Comparison of ENCODE assay signal across 1 cellular context in the genomic region with DNA sequence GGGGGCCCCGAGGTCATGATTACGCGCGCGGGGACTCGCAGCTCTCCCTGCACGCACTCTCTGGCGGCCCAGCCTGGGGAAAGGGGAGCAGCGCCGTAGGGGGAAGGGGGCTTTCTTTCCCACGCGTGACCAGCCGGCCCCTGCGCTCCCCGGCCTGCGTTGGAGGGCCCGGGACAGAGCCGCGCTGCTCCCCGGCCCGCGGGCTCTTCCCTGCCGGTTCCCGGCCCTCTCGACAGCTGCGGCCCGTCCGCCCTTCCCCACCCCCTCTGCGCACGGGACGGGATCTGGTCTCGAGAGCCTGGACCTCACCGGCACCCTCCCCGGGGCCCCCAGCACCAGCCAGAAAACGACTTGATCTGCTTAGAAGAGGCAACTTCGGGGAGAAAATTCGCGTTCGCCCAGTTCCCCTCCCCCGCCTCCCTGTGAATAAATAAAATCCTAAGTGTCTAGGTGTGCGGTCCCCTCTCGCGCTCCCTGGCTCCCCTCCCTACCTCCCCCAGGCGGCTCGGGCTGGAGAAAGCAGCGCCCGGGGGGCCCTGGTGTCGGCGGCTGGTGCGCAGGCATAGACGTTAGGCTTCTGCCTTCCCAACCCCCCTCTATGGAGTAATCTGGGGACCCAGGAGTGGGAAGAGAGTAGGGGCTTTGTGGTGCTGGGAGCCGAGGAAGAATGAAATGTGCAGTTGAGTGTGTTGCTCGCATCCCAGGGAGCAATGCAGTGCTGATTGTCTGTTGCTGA.
TF ChIP-seq lines count a peak whose summit lies in the region.

No MANE protein-coding gene starts in this region.

TF ChIP-seq in HepG2, 621 proteins besides CTCF, POLR2A, EP300 and RAD21 (continued from another document):
- TF ChIP-seq, protein P1, sequence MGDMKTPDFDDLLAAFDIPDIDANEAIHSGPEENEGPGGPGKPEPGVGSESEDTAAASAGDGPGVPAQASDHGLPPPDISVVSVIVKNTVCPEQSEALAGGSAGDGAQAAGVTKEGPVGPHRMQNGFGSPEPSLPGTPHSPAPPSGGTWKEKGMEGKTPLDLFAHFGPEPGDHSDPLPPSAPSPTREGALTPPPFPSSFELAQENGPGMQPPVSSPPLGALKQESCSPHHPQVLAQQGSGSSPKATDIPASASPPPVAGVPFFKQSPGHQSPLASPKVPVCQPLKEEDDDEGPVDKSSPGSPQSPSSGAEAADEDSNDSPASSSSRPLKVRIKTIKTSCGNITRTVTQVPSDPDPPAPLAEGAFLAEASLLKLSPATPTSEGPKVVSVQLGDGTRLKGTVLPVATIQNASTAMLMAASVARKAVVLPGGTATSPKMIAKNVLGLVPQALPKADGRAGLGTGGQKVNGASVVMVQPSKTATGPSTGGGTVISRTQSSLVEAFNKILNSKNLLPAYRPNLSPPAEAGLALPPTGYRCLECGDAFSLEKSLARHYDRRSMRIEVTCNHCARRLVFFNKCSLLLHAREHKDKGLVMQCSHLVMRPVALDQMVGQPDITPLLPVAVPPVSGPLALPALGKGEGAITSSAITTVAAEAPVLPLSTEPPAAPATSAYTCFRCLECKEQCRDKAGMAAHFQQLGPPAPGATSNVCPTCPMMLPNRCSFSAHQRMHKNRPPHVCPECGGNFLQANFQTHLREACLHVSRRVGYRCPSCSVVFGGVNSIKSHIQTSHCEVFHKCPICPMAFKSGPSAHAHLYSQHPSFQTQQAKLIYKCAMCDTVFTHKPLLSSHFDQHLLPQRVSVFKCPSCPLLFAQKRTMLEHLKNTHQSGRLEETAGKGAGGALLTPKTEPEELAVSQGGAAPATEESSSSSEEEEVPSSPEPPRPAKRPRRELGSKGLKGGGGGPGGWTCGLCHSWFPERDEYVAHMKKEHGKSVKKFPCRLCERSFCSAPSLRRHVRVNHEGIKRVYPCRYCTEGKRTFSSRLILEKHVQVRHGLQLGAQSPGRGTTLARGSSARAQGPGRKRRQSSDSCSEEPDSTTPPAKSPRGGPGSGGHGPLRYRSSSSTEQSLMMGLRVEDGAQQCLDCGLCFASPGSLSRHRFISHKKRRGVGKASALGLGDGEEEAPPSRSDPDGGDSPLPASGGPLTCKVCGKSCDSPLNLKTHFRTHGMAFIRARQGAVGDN (CRISPR knock-in tag; IDR thresholded peaks at IDR 0.05): peak; percentile 82
- no peak for TF ChIP-seq ZNF207 (IDR thresholded peaks at IDR 0.05; ENCODE audit: borderline replicate concordance)
- peak; percentile 76 for TF ChIP-seq HNRNPK (IDR thresholded peaks at IDR 0.05; ENCODE audit: low read depth, low read length, poor library complexity, severe bottlenecking)
- peak; percentile 31; the same call in 1 of the 2 replicates for TF ChIP-seq MAF1 (CRISPR knock-in tag; IDR thresholded peaks at IDR 0.05; ENCODE audit: borderline replicate concordance)
- TF ChIP-seq ZNF543 (CRISPR knock-in tag; IDR thresholded peaks at IDR 0.05): no peak; the same call in 1 of the 2 replicates
- no peak for TF ChIP-seq ZNF441 (CRISPR knock-in tag; IDR thresholded peaks at IDR 0.05; ENCODE audit: borderline replicate concordance)
- no peak for TF ChIP-seq ZFP1 (CRISPR knock-in tag; IDR thresholded peaks at IDR 0.05)
- TF ChIP-seq, protein P2, sequence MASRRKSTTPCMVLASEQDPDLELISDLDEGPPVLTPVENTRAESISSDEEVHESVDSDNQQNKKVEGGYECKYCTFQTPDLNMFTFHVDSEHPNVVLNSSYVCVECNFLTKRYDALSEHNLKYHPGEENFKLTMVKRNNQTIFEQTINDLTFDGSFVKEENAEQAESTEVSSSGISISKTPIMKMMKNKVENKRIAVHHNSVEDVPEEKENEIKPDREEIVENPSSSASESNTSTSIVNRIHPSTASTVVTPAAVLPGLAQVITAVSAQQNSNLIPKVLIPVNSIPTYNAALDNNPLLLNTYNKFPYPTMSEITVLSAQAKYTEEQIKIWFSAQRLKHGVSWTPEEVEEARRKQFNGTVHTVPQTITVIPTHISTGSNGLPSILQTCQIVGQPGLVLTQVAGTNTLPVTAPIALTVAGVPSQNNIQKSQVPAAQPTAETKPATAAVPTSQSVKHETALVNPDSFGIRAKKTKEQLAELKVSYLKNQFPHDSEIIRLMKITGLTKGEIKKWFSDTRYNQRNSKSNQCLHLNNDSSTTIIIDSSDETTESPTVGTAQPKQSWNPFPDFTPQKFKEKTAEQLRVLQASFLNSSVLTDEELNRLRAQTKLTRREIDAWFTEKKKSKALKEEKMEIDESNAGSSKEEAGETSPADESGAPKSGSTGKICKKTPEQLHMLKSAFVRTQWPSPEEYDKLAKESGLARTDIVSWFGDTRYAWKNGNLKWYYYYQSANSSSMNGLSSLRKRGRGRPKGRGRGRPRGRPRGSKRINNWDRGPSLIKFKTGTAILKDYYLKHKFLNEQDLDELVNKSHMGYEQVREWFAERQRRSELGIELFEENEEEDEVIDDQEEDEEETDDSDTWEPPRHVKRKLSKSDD (CRISPR knock-in tag; IDR thresholded peaks at IDR 0.05; ENCODE audit: low read depth): 0 out of 2 replicates have a peak, but pooled peaks have one; percentile 43
- no peak; the same call in 1 of the 2 replicates for TF ChIP-seq ZNF709 (CRISPR knock-in tag; IDR thresholded peaks at IDR 0.05)
- TF ChIP-seq JUN (CRISPR knock-in tag; IDR thresholded peaks at IDR 0.05): 0 out of 2 replicates have a peak, but pooled peaks have one; percentile 3
- TF ChIP-seq BCL6 (CRISPR knock-in tag; IDR thresholded peaks at IDR 0.05): peak; percentile 27; the same call in 1 of the 2 replicates
- peak; percentile 86 for TF ChIP-seq SAFB2 (CRISPR knock-in tag; IDR thresholded peaks at IDR 0.05; ENCODE audit: borderline replicate concordance, low read depth)
- TF ChIP-seq NCOA1 (CRISPR knock-in tag; IDR thresholded peaks at IDR 0.05): 0 out of 2 replicates have a peak, but pooled peaks have one; percentile 39
- TF ChIP-seq, protein P3, sequence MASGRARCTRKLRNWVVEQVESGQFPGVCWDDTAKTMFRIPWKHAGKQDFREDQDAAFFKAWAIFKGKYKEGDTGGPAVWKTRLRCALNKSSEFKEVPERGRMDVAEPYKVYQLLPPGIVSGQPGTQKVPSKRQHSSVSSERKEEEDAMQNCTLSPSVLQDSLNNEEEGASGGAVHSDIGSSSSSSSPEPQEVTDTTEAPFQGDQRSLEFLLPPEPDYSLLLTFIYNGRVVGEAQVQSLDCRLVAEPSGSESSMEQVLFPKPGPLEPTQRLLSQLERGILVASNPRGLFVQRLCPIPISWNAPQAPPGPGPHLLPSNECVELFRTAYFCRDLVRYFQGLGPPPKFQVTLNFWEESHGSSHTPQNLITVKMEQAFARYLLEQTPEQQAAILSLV (CRISPR knock-in tag; IDR thresholded peaks at IDR 0.05; ENCODE audit: borderline replicate concordance): no peak
- no peak for TF ChIP-seq NCOA2 (CRISPR knock-in tag; IDR thresholded peaks at IDR 0.05)
- TF ChIP-seq, protein P4, sequence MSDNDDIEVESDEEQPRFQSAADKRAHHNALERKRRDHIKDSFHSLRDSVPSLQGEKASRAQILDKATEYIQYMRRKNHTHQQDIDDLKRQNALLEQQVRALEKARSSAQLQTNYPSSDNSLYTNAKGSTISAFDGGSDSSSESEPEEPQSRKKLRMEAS (IDR thresholded peaks at IDR 0.05): no peak; the same call in 1 of the 2 replicates
- TF ChIP-seq, protein P5, sequence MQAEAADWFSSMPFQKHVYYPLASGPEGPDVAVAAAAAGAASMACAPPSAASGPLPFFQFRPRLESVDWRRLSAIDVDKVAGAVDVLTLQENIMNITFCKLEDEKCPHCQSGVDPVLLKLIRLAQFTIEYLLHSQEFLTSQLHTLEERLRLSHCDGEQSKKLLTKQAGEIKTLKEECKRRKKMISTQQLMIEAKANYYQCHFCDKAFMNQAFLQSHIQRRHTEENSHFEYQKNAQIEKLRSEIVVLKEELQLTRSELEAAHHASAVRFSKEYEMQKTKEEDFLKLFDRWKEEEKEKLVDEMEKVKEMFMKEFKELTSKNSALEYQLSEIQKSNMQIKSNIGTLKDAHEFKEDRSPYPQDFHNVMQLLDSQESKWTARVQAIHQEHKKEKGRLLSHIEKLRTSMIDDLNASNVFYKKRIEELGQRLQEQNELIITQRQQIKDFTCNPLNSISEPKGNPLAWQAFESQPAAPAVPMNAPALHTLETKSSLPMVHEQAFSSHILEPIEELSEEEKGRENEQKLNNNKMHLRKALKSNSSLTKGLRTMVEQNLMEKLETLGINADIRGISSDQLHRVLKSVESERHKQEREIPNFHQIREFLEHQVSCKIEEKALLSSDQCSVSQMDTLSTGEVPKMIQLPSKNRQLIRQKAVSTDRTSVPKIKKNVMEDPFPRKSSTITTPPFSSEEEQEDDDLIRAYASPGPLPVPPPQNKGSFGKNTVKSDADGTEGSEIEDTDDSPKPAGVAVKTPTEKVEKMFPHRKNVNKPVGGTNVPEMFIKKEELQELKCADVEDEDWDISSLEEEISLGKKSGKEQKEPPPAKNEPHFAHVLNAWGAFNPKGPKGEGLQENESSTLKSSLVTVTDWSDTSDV (CRISPR knock-in tag; IDR thresholded peaks at IDR 0.05): no peak; the same call in 1 of the 2 replicates
- TF ChIP-seq, protein P6, sequence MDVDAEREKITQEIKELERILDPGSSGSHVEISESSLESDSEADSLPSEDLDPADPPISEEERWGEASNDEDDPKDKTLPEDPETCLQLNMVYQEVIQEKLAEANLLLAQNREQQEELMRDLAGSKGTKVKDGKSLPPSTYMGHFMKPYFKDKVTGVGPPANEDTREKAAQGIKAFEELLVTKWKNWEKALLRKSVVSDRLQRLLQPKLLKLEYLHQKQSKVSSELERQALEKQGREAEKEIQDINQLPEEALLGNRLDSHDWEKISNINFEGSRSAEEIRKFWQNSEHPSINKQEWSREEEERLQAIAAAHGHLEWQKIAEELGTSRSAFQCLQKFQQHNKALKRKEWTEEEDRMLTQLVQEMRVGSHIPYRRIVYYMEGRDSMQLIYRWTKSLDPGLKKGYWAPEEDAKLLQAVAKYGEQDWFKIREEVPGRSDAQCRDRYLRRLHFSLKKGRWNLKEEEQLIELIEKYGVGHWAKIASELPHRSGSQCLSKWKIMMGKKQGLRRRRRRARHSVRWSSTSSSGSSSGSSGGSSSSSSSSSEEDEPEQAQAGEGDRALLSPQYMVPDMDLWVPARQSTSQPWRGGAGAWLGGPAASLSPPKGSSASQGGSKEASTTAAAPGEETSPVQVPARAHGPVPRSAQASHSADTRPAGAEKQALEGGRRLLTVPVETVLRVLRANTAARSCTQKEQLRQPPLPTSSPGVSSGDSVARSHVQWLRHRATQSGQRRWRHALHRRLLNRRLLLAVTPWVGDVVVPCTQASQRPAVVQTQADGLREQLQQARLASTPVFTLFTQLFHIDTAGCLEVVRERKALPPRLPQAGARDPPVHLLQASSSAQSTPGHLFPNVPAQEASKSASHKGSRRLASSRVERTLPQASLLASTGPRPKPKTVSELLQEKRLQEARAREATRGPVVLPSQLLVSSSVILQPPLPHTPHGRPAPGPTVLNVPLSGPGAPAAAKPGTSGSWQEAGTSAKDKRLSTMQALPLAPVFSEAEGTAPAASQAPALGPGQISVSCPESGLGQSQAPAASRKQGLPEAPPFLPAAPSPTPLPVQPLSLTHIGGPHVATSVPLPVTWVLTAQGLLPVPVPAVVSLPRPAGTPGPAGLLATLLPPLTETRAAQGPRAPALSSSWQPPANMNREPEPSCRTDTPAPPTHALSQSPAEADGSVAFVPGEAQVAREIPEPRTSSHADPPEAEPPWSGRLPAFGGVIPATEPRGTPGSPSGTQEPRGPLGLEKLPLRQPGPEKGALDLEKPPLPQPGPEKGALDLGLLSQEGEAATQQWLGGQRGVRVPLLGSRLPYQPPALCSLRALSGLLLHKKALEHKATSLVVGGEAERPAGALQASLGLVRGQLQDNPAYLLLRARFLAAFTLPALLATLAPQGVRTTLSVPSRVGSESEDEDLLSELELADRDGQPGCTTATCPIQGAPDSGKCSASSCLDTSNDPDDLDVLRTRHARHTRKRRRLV (CRISPR knock-in tag; IDR thresholded peaks at IDR 0.05): no peak
- TF ChIP-seq, protein P7, sequence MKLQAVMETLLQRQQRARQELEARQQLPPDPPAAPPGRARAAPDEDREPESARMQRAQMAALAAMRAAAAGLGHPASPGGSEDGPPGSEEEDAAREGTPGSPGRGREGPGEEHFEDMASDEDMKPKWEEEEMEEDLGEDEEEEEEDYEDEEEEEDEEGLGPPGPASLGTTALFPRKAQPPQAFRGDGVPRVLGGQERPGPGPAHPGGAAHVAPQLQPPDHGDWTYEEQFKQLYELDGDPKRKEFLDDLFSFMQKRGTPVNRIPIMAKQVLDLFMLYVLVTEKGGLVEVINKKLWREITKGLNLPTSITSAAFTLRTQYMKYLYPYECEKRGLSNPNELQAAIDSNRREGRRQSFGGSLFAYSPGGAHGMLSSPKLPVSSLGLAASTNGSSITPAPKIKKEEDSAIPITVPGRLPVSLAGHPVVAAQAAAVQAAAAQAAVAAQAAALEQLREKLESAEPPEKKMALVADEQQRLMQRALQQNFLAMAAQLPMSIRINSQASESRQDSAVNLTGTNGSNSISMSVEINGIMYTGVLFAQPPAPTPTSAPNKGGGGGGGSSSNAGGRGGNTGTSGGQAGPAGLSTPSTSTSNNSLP (IDR thresholded peaks at IDR 0.05; ENCODE audit: low read depth, low read length): 0 out of 2 replicates have a peak, but pooled peaks have one; percentile 40
- TF ChIP-seq DPF2 (CRISPR knock-in tag; IDR thresholded peaks at IDR 0.05; ENCODE audit: borderline replicate concordance, low read depth): no peak
- no peak for TF ChIP-seq ZNF781 (CRISPR knock-in tag; IDR thresholded peaks at IDR 0.05; ENCODE audit: borderline replicate concordance, not compliant biosample characterization)
- TF ChIP-seq, protein P8, sequence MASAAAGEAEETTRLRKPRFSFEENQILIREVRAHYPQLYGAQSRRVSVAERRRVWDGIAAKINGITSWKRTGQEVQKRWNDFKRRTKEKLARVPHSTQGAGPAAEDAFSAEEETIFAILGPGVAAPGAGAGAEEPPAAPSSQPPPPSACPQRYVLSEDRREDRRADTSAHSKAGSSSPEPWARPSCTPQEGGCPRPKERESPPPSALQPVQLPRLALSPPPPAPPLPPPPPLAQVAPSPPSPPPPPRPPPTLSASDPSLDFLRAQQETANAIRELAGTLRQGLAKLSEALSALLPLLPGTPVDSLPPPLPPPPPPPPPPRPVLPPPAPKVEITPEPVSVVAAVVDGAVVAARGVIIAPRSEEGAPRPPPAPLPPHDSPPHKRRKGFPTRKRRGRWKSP (CRISPR knock-in tag; IDR thresholded peaks at IDR 0.05): no peak
- peak; percentile 77; the same call in 1 of the 2 replicates for TF ChIP-seq ZNF446 (CRISPR knock-in tag; IDR thresholded peaks at IDR 0.05)
- no peak for TF ChIP-seq PTBP1 (IDR thresholded peaks at IDR 0.05; ENCODE audit: low read depth, low read length, poor library complexity, severe bottlenecking)
- TF ChIP-seq SALL1 (CRISPR knock-in tag; IDR thresholded peaks at IDR 0.05): peak; percentile 43
- peak; percentile 4; the same call in 1 of the 2 replicates for TF ChIP-seq FOSL2 (CRISPR knock-in tag; IDR thresholded peaks at IDR 0.05)
- TF ChIP-seq NKX3-1 (CRISPR knock-in tag; IDR thresholded peaks at IDR 0.05): 0 out of 2 replicates have a peak, but pooled peaks have one; percentile 43
- TF ChIP-seq SRF (IDR thresholded peaks at IDR 0.05; ENCODE audit: low read depth, low read length): no peak
- no peak for TF ChIP-seq MBD4 (IDR thresholded peaks at IDR 0.05; ENCODE audit: borderline replicate concordance, low read length)
